Comparison of ENCODE assay signal across 1 cellular context in the genomic region with DNA sequence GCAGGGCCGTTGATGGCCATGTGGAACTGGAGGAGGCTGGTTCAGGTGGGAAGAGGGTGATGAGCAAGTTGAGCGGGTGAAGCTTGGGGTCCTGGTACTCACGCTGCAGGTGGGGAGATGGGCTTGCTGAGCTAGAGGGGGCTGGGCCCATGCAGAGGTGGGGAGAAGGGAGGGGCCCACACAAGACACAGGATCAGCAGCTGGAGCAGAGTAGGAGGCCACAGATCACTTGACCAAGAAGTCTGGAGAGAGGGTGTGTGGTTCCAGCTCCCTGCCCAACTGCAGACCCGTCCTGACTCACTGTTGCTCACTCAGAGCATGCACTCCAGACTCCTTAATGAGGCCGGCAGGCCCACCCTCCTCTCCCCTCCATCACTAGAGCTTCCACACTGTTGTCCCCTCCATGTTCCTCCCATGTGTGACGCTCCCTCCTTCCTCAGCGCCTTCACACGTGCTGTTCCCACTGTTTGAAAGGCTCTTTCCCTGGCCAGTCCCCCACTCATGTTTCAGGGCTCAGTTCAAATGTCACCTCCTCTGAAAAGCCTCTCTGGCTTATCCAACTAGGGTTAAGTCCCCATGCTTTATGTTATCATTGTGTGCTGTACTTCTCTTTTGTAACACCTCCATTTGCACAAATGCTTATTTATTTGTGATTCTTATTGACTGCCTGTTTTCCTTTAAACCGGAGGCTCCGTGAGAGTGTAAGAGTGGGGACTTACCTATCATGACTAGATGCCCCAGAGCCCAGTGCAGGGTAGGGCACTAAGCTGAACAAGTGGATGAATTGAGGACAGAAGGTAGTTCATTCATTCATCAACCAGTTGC.
TF ChIP-seq lines count a peak whose summit lies in the region.

No MANE protein-coding gene starts in this region.

TF ChIP-seq in H1, 55 proteins besides CTCF, POLR2A, EP300 and RAD21:
- TF ChIP-seq SP4 (IDR thresholded peaks at IDR 0.05; ENCODE audit: low read length) (no peak), TEAD4 (IDR thresholded peaks at IDR 0.05; ENCODE audit: low read depth, low read length) (no peak), MAFK (IDR thresholded peaks at IDR 0.05; ENCODE audit: low read depth, low read length) (no peak), CHD2 (IDR thresholded peaks at IDR 0.05; ENCODE audit: low read length) (no peak), CREB1 (IDR thresholded peaks at IDR 0.05) (no peak), SUZ12 (IDR thresholded peaks at IDR 0.05; ENCODE audit: low read length) (no peak), CBX5 (IDR thresholded peaks at IDR 0.05; ENCODE audit: low read depth, low read length) (no peak), CBX8 (IDR thresholded peaks at IDR 0.05; ENCODE audit: borderline replicate concordance, low read depth, low read length) (no peak), TCF12 (IDR thresholded peaks at IDR 0.05; ENCODE audit: low read depth, low read length) (no peak), JUN (IDR thresholded peaks at IDR 0.05; ENCODE audit: low read depth, low read length) (no peak), POLR2AphosphoS5 (IDR thresholded peaks at IDR 0.05; ENCODE audit: low read depth, low read length) (no peak), BCL11A (IDR thresholded peaks at IDR 0.05; ENCODE audit: low read depth in 2 of 2, low read length in 2 of 2) (no peak), NRF1 (IDR thresholded peaks at IDR 0.05; ENCODE audit: low read depth, low read length) (no peak), POU5F1 (IDR thresholded peaks at IDR 0.05; ENCODE audit: low read depth, low read length) (no peak), NANOG (IDR thresholded peaks at IDR 0.05; ENCODE audit: insufficient read depth, low read depth, low read length, poor library complexity, severe bottlenecking) (no peak), SIX5 (IDR thresholded peaks at IDR 0.05; ENCODE audit: low read depth, low read length) (no peak), GABPA (IDR thresholded peaks at IDR 0.05; ENCODE audit: borderline replicate concordance, insufficient read depth, low read length) (no peak), BACH1 (IDR thresholded peaks at IDR 0.05; ENCODE audit: low read length) (no peak), ASH2L (IDR thresholded peaks at IDR 0.05; ENCODE audit: low read length) (no peak)
- TF ChIP-seq, protein P1, sequence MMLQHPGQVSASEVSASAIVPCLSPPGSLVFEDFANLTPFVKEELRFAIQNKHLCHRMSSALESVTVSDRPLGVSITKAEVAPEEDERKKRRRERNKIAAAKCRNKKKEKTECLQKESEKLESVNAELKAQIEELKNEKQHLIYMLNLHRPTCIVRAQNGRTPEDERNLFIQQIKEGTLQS (IDR thresholded peaks at IDR 0.05; ENCODE audit: insufficient read depth, low read depth, low read length), result no peak
TF ChIP-seq in H1: peak in this region for 0.
